ENCODE assay signal across 23 cellular contexts in genomic region chr12:119684730-119685129, GRCh38. TPM values are rescaled to one million over a fixed set of nuclear protein-coding genes. Genes with fewer than 3 reads are reported as not detected.
A peak's percentile ranks its signal among the peaks of the same experiment; 100 is the strongest.
DNase-seq lines count a peak whose midpoint lies in the region; ATAC-seq and TF ChIP-seq lines count a peak whose summit lies in the region.
"Had no signal": no experiment of that assay in that cellular context is flagged by ENCODE, and none has a peak within 500 bp of the region (broad histone marks: within the 10 kb centered on the region; RNA-seq: fewer than 3 reads in every experiment).

No MANE protein-coding gene starts in this region.

- no peak for DNase-seq in left ventricle myocardium inferior
- DNase-seq in Right ventricle myocardium inferior (ENCODE audit: missing footprints): no peak
- no peak for DNase-seq in left colon
- no peak for DNase-seq in osteoblast (ENCODE audit: insufficient read length, low spot score, missing footprints)
- no peak for DNase-seq in DMS 273 treated with DMSO at 0.1 percent for 48 hours (lab: John Stamatoyannopoulos, UW)
- no peak for DNase-seq in activated gamma-delta T cell (lab: John Stamatoyannopoulos, UW)
- DNase-seq: activated CD4-positive, CD25-positive, alpha-beta regulatory T cell; heart left ventricle; immature natural killer cell; NCI-H1048; NCI-H2081; NCI-H524 treated with DMSO at 0.1 percent for 48 hours; SIG-M5; stimulated activated CD8-positive, alpha-beta memory T cell treated with anti-CD3 and anti-CD28 coated beads, Interleukin-4, amount 100 ng/mL, for 48 hours; T-helper 2 cell had no signal

- peaks cover 38% of the 10 kb centered on the region for H3K4me1 ChIP-seq in left ventricle myocardium inferior
- peaks cover 24% of the 10 kb centered on the region for H3K4me1 ChIP-seq in osteoblast (ENCODE audit: insufficient read depth, low read length)

- no peaks in the 10 kb centered on the region for H4K20me1 ChIP-seq in osteoblast (ENCODE audit: insufficient read depth, low read length)

- peak overlapping the region; percentile 77 for H2AFZ ChIP-seq in osteoblast (ENCODE audit: low read length)

- H3K9me3 ChIP-seq in left ventricle myocardium inferior (replicated peaks) (no peaks in the 10 kb centered on the region), osteoblast (ENCODE audit: low read depth, low read length) (no peaks in the 10 kb centered on the region)
- H3K9me3 ChIP-seq: BLaER1 treated with 17β-estradiol and CSF1 and Interleukin-3, amounts not matched to agents 10 nM and 100 nM; heart left ventricle; neutrophil; suprapubic skin had no signal

- peak overlapping the region; percentile 19 for H3K4me2 ChIP-seq in osteoblast (ENCODE audit: insufficient read depth, low read length)
- H3K4me2 ChIP-seq: KMS-11, smooth muscle cell had no signal

- H3K36me3 ChIP-seq in left ventricle myocardium inferior (peaks cover 25% of the 10 kb centered on the region), osteoblast (ENCODE audit: insufficient read depth, low read length) (peaks cover 24% of the 10 kb centered on the region)

- peak overlapping the region; percentile 0 for H3K27ac ChIP-seq in left ventricle myocardium inferior (replicated peaks)
- H3K27ac ChIP-seq in osteoblast (ENCODE audit: low read depth, low read length): peak overlapping the region; percentile 51
- H3K27ac ChIP-seq: 22Rv1; BLaER1 treated with 17β-estradiol and CSF1 and Interleukin-3, amounts not matched to agents 10 nM and 100 nM; KMS-11; neutrophil; suprapubic skin had no signal

- intact Hi-C loops in left ventricle myocardium inferior (cut with micrococcal nuclease): no loop called here
- intact Hi-C loops in Right ventricle myocardium inferior (cut with DNase I): no loop called here
- intact Hi-C loops in left colon (cut with DNase I, micrococcal nuclease): no loop called here

- no peak for TF ChIP-seq CTCF in left ventricle myocardium inferior (IDR thresholded peaks at IDR 0.05; ENCODE audit: borderline replicate concordance)
- TF ChIP-seq CTCF in osteoblast (IDR thresholded peaks at IDR 0.05; ENCODE audit: extremely low read depth, low read depth, low read length): no peak

- no peaks in the 10 kb centered on the region for H3K27me3 ChIP-seq in left ventricle myocardium inferior (ENCODE audit: low read depth)
- H3K27me3 ChIP-seq in osteoblast (ENCODE audit: insufficient read depth, low read length): no peaks in the 10 kb centered on the region
- H3K27me3 ChIP-seq: BLaER1 treated with 17β-estradiol and CSF1 and Interleukin-3, amounts not matched to agents 10 nM and 100 nM; heart left ventricle; neutrophil; suprapubic skin had no signal

- ATAC-seq in Right ventricle myocardium inferior (no peak), left colon (peak; percentile 48), GM18867 (IDR thresholded peaks at IDR 0.05; ENCODE audit: unreplicated experiment) (no peak), GM21390 (IDR thresholded peaks at IDR 0.05; ENCODE audit: unreplicated experiment) (no peak)
- ATAC-seq: heart left ventricle had no signal

- no peak overlapping the region for H3K4me3 ChIP-seq in left ventricle myocardium inferior
- no peak overlapping the region for H3K4me3 ChIP-seq in osteoblast (ENCODE audit: insufficient read depth, low read length)
- H3K4me3 ChIP-seq: BLaER1 treated with 17β-estradiol and CSF1 and Interleukin-3, amounts not matched to agents 10 nM and 100 nM; heart left ventricle; smooth muscle cell; suprapubic skin had no signal

- H3K79me2 ChIP-seq in osteoblast (ENCODE audit: insufficient read depth, low read length): no peaks in the 10 kb centered on the region

RNA-seq across cellular contexts. Expression of gene PRKAB1, which starts 16.8 kb away (rescaled TPM):
- total RNA-seq in left ventricle myocardium inferior (9.2 TPM), Right ventricle myocardium inferior (12.1 TPM), left colon (100 to 1,000 TPM in 1 of 2 donors, 10 to 100 TPM in 1; 62.2 to 111 TPM), osteoblast (16.6 and 25.3 TPM in 2 replicates)
